ENCODE assay signal across 15 cellular contexts in the genomic region with DNA sequence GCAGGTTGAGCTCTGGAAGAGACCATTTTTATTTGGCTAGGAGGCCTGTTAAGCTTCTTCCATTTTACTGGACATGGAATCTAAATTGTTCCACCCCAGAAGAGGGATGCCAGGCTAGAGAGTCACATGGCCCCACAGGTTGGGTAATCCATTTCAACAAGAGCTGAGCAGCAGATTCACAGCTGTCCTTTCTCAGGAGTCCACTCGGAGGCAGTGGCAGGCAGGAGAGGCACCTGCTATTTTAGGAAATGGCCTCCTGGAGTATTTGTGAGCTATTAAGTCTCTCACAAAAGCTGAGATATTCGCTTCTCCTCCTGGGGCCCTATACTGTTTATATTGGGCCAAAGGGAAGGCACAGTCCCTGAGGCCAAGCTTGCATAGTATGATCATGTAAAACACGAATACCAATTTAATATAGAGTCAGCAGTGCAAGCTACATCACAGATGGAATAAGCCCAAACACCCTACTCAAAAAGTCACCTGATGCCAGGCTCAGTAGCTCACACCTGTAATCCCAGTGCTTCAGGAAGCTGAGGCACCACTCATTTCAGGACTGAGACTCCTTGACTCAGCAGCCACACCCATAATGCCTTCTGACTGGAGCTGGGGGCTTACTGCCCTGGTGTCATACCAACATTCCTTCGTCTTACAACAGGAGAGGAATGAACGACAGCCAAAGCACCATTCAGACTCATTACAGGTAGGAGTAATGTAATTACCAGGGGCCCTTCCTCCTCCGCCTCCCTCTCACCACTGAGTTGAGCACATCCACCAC.
DNase-seq lines count a peak whose midpoint lies in the region; ATAC-seq and TF ChIP-seq lines count a peak whose summit lies in the region.
"Had no signal": no experiment of that assay in that cellular context is flagged by ENCODE, and none has a peak within 500 bp of the region (broad histone marks: within the 10 kb centered on the region; RNA-seq: fewer than 3 reads in every experiment).

No MANE protein-coding gene starts in this region.

- no peak overlapping the region for H3K4me2 ChIP-seq in SK-N-SH

- no peak overlapping the region for H3K9ac ChIP-seq in SK-N-SH

- CTCF ChIA-PET in SK-N-SH (lab: Yijun Ruan, JAX) = interaction anchor here (0.6 to 2.2 kb wide), 9 partner anchors 10 to 154 kb away, joined by 3 to 14 read pairs (median 5); no protein-coding TSS in a partner anchor

- H4K20me1 ChIP-seq in SK-N-SH (ENCODE audit: insufficient read depth) = no peaks in the 10 kb centered on the region; the same call in none of the 2 replicates

- H3K4me1 ChIP-seq in SK-N-SH (ENCODE audit: control insufficient read depth in 1 of 2, insufficient read depth in 2 of 2, low read depth in 1 of 2, low read length in 1 of 2) = peaks cover 0 to 10% of the 10 kb centered on the region in 2 experiments; a peak in 2 of 4 replicates
- H3K4me1 ChIP-seq: uterus had no signal

- DNase-seq in SK-N-SH (no peak), mesothelial cell of epicardium (ENCODE audit: low spot score in 2 of 2, unreplicated experiment in 2 of 2) (no peak), NOMO-1 treated with DMSO at 0.1 percent for 48 hours (lab: John Stamatoyannopoulos, UW; ENCODE audit: unreplicated experiment) (no peak), hippocampal formation (lab: John Stamatoyannopoulos, UW) (no peak)
- no peak for DNase-seq in effector CD4-positive, alpha-beta T cell
- DNase-seq: activated gamma-delta T cell treated with Interleukin-2 at 50 U/mL for 16 hours, erythroblast, NCI-H1105 treated with DMSO at 0.1 percent for 48 hours, ovary, uterus had no signal

- POLR2A ChIA-PET in SK-N-SH (lab: Yijun Ruan, JAX) = interaction anchor here (0.9 kb wide), 1 partner anchor 10 kb away, joined by 5 read pairs; no protein-coding TSS in a partner anchor

- no peak for TF ChIP-seq EP300 in SK-N-SH (IDR thresholded peaks at IDR 0.05; ENCODE audit: borderline replicate concordance in 1 of 2, low read depth in 1 of 2, low read length in 1 of 2)

- peak overlapping the region; percentile 65 for H3K27ac Mint-ChIP-seq in T-helper 1 cell treated with Interleukin-12 subunit alpha and Interleukin-12 subunit beta and Interleukin-4 antibody, amounts not matched to agents 30 μg/mL and 1 μg/mL, for 36 hours
- H3K27ac Mint-ChIP-seq in mesothelial cell of epicardium = peak overlapping the region; percentile 22

- H3K4me1 Mint-ChIP-seq in T-helper 1 cell treated with Interleukin-12 subunit alpha and Interleukin-12 subunit beta and Interleukin-4 antibody, amounts not matched to agents 30 μg/mL and 1 μg/mL, for 36 hours (ENCODE audit: low read depth) = peaks cover 16% of the 10 kb centered on the region
- H3K4me1 Mint-ChIP-seq in mesothelial cell of epicardium = peaks cover 7% of the 10 kb centered on the region

- peak; percentile 19; the same call in 1 of the 2 replicates for TF ChIP-seq RAD21 in SK-N-SH (IDR thresholded peaks at IDR 0.05; ENCODE audit: low read length)

- H3K36me3 Mint-ChIP-seq in T-helper 1 cell treated with Interleukin-12 subunit alpha and Interleukin-12 subunit beta and Interleukin-4 antibody, amounts not matched to agents 30 μg/mL and 1 μg/mL, for 36 hours (ENCODE audit: low read depth) = peaks cover 8% of the 10 kb centered on the region
- H3K36me3 Mint-ChIP-seq in mesothelial cell of epicardium = peaks cover 9% of the 10 kb centered on the region

- H3K27me3 ChIP-seq in SK-N-SH (ENCODE audit: insufficient read depth) = no peaks in the 10 kb centered on the region
- H3K27me3 ChIP-seq: uterus had no signal

- peaks cover 0 to 5% of the 10 kb centered on the region in 2 experiments for H3K36me3 ChIP-seq in SK-N-SH (replicated peaks in 1 of 2; ENCODE audit: control insufficient read depth in 1 of 2, insufficient read depth in 2 of 2, low read length in 1 of 2)
- H3K36me3 ChIP-seq: ovary, uterus had no signal

- H3K27ac ChIP-seq in SK-N-SH (ENCODE audit: low read depth in 2 of 2, low read length in 1 of 2) = no peak overlapping the region
- H3K27ac ChIP-seq: ovary, SK-N-MC, uterus had no signal

- H3K9me2 ChIP-seq in SK-N-SH = no peaks in the 10 kb centered on the region

- no peaks in the 10 kb centered on the region; the same call in 1 of the 2 replicates for H3K9me3 ChIP-seq in SK-N-SH
- H3K9me3 ChIP-seq: ovary, uterus had no signal

- H3K79me2 ChIP-seq in SK-N-SH (ENCODE audit: insufficient read depth) = peaks cover 5% of the 10 kb centered on the region; the same call in 1 of the 2 replicates

- no peaks in the 10 kb centered on the region for H3K9me3 Mint-ChIP-seq in T-helper 1 cell treated with Interleukin-12 subunit alpha and Interleukin-12 subunit beta and Interleukin-4 antibody, amounts not matched to agents 30 μg/mL and 1 μg/mL, for 36 hours
- H3K9me3 Mint-ChIP-seq in mesothelial cell of epicardium = peaks cover 9% of the 10 kb centered on the region
- H3K9me3 Mint-ChIP-seq: central memory CD8-positive, alpha-beta T cell had no signal

- no peaks in the 10 kb centered on the region for H3F3A ChIP-seq in SK-N-SH (replicated peaks; ENCODE audit: insufficient read depth)

- WGBS in SK-N-SH (ENCODE audit: low lambda C conversion rate) = 97% methylated on average over 6 of the region's 6 CpGs

- H3K4me3 Mint-ChIP-seq in T-helper 1 cell treated with Interleukin-12 subunit alpha and Interleukin-12 subunit beta and Interleukin-4 antibody, amounts not matched to agents 30 μg/mL and 1 μg/mL, for 36 hours = no peak overlapping the region
- no peak overlapping the region for H3K4me3 Mint-ChIP-seq in mesothelial cell of epicardium
- H3K4me3 Mint-ChIP-seq: central memory CD8-positive, alpha-beta T cell had no signal

- no peak overlapping the region for H2AFZ ChIP-seq in SK-N-SH (ENCODE audit: low read depth)

- H3K4me3 ChIP-seq in SK-N-SH (ENCODE audit: low read depth in 2 of 2, low read length in 1 of 2) = no peak overlapping the region
- H3K4me3 ChIP-seq: ovary, SK-N-MC, uterus had no signal

- TF ChIP-seq CTCF in SK-N-SH (IDR thresholded peaks at IDR 0.05) (no peak), mesothelial cell of epicardium (IDR thresholded peaks at IDR 0.05; ENCODE audit: unreplicated experiment) (no peak)

- no peak for ATAC-seq in SK-N-SH treated with all-trans-retinoic acid at 6 μM for 48 hours
- ATAC-seq in GM21576 (IDR thresholded peaks at IDR 0.05; ENCODE audit: unreplicated experiment) = peak; percentile 46

- H3K27me3 Mint-ChIP-seq in T-helper 1 cell treated with Interleukin-12 subunit alpha and Interleukin-12 subunit beta and Interleukin-4 antibody, amounts not matched to agents 30 μg/mL and 1 μg/mL, for 36 hours (ENCODE audit: low read depth) = no peaks in the 10 kb centered on the region
- no peaks in the 10 kb centered on the region for H3K27me3 Mint-ChIP-seq in mesothelial cell of epicardium (ENCODE audit: low read depth)
- H3K27me3 Mint-ChIP-seq: central memory CD8-positive, alpha-beta T cell had no signal

TF ChIP-seq in SK-N-SH, 30 proteins besides CTCF, POLR2A, EP300 and RAD21:
- TF ChIP-seq TEAD4 (IDR thresholded peaks at IDR 0.05; ENCODE audit: borderline replicate concordance, insufficient read depth) = no peak
- TF ChIP-seq, protein P1, sequence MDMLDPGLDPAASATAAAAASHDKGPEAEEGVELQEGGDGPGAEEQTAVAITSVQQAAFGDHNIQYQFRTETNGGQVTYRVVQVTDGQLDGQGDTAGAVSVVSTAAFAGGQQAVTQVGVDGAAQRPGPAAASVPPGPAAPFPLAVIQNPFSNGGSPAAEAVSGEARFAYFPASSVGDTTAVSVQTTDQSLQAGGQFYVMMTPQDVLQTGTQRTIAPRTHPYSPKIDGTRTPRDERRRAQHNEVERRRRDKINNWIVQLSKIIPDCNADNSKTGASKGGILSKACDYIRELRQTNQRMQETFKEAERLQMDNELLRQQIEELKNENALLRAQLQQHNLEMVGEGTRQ (IDR thresholded peaks at IDR 0.05; ENCODE audit: borderline replicate concordance, low read depth, low read length) = no peak

TF ChIP-seq in SK-N-SH treated with all-trans-retinoic acid at 6 μM for 48 hours, 23 proteins besides CTCF, POLR2A, EP300 and RAD21:
- TF ChIP-seq CSDC2 (CRISPR knock-in tag; IDR thresholded peaks at IDR 0.05) (no peak), BACH2 (CRISPR knock-in tag; IDR thresholded peaks at IDR 0.05; ENCODE audit: borderline replicate concordance) (no peak), ZNF565 (CRISPR knock-in tag; conservative IDR thresholded peaks at IDR 0.05; ENCODE audit: low read depth) (no peak), OSR1 (CRISPR knock-in tag; IDR thresholded peaks at IDR 0.05) (no peak)
- TF ChIP-seq, protein P2, sequence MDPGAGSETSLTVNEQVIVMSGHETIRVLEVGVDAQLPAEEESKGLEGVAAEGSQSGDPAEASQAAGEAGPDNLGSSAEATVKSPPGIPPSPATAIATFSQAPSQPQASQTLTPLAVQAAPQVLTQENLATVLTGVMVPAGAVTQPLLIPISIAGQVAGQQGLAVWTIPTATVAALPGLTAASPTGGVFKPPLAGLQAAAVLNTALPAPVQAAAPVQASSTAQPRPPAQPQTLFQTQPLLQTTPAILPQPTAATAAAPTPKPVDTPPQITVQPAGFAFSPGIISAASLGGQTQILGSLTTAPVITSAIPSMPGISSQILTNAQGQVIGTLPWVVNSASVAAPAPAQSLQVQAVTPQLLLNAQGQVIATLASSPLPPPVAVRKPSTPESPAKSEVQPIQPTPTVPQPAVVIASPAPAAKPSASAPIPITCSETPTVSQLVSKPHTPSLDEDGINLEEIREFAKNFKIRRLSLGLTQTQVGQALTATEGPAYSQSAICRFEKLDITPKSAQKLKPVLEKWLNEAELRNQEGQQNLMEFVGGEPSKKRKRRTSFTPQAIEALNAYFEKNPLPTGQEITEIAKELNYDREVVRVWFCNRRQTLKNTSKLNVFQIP (CRISPR knock-in tag; IDR thresholded peaks at IDR 0.05; ENCODE audit: borderline replicate concordance, low read depth) = no peak
